Comparison of ENCODE assay signal across 23 cellular contexts in genomic region chr11:19110290-19110689, GRCh38. TPM values are rescaled to one million over a fixed set of nuclear protein-coding genes. Genes with fewer than 3 reads are reported as not detected.
DNase-seq lines count a peak whose midpoint lies in the region; ATAC-seq and TF ChIP-seq lines count a peak whose summit lies in the region.
"Had no signal": no experiment of that assay in that cellular context is flagged by ENCODE, and none has a peak within 500 bp of the region (broad histone marks: within the 10 kb centered on the region; RNA-seq: fewer than 3 reads in every experiment).

No MANE protein-coding gene starts in this region.

- 96 to 98% methylated on average over 2 of the region's 2 CpGs for WGBS in thyroid gland, 2 donors

- peak; percentile 12 for DNase-seq in NCI-H82 (lab: John Stamatoyannopoulos, UW)
- no peak for DNase-seq in NCI-H82 treated with DMSO at 0.1 percent for 48 hours (lab: John Stamatoyannopoulos, UW; ENCODE audit: unreplicated experiment)
- DNase-seq in NCI-H748 (lab: John Stamatoyannopoulos, UW; ENCODE audit: unreplicated experiment): peak; percentile 56
- DNase-seq in left ventricle myocardium superior: peak; percentile 75
- DNase-seq in thyroid gland: peak; percentile 6 to 17
- DNase-seq in glomerular visceral epithelial cell (ENCODE audit: extremely low spot score): no peak
- DNase-seq in brain microvascular endothelial cell: no peak
- DNase-seq: ACHN; activated CD8-positive, alpha-beta T cell treated with anti-CD3 and anti-CD28 coated beads for 36 hours; amniotic stem cell; CD8-positive, alpha-beta memory T cell; naive thymus-derived CD4-positive, alpha-beta T cell; NCI-H446 treated with DMSO at 0.1 percent for 48 hours; stimulated activated CD4-positive, alpha-beta T cell treated with anti-CD3 and anti-CD28 coated beads, Interleukin-1b, Interleukin-23, amount 100 ng/mL, for 48 hours; SW 1271; WERI-Rb-1 had no signal

- H3K27me3 ChIP-seq in thyroid gland: no peaks in the 10 kb centered on the region
- H3K27me3 ChIP-seq in brain microvascular endothelial cell (replicated peaks): no peaks in the 10 kb centered on the region
- H3K27me3 ChIP-seq: hepatocyte had no signal

- TF ChIP-seq CTCF in thyroid gland (IDR thresholded peaks at IDR 0.05) (no peak), brain microvascular endothelial cell (IDR thresholded peaks at IDR 0.05; ENCODE audit: low read depth, low read length, missing control alignments) (no peak)

- ATAC-seq in left ventricle myocardium superior (peak; percentile 95), GM19023 (IDR thresholded peaks at IDR 0.05; ENCODE audit: unreplicated experiment) (no peak)
- ATAC-seq: activated CD8-positive, alpha-beta T cell treated with anti-CD3 and anti-CD28 coated beads for 36 hours; activated T-helper 17 cell treated with anti-CD3 and anti-CD28 coated beads, Interleukin-2, amount 50 U/mL, for 72 hours; left lobe of liver; naive thymus-derived CD4-positive, alpha-beta T cell; Panc1 had no signal

- in situ Hi-C loops in brain microvascular endothelial cell (cut with HindIII; ENCODE audit: low pct_ligation_motif_present, low sequenced_read_pairs): no loop called here

- H3K4me1 ChIP-seq in thyroid gland: no peaks in the 10 kb centered on the region

- intact Hi-C loops in left ventricle myocardium superior (cut with micrococcal nuclease): no loop called here
- intact Hi-C loops in thyroid gland (cut with DNase I): no loop called here

- H3K4me3 ChIP-seq in thyroid gland (replicated peaks in 1 of 3): no peak overlapping the region
- no peak overlapping the region for H3K4me3 ChIP-seq in brain microvascular endothelial cell (ENCODE audit: low read depth, low read length)
- H3K4me3 ChIP-seq: hepatocyte, thoracic aorta had no signal

- H3K9me3 ChIP-seq in thyroid gland: no peaks in the 10 kb centered on the region
- H3K9me3 ChIP-seq: thoracic aorta had no signal

- H3K36me3 ChIP-seq in thyroid gland (no peaks in the 10 kb centered on the region), brain microvascular endothelial cell (replicated peaks) (no peaks in the 10 kb centered on the region)
- H3K36me3 ChIP-seq: thoracic aorta, WERI-Rb-1 had no signal

- H3K27ac ChIP-seq in thyroid gland (no peak overlapping the region), brain microvascular endothelial cell (no peak overlapping the region)
- H3K27ac ChIP-seq: hepatocyte, thoracic aorta, WERI-Rb-1 had no signal

- no peak for TF ChIP-seq POLR2A in thyroid gland (IDR thresholded peaks at IDR 0.05)

RNA-seq across cellular contexts. Expression of gene ZDHHC13, which starts 6.7 kb away (rescaled TPM):
- 5.9 TPM for total RNA-seq in left ventricle myocardium superior
- total RNA-seq in thyroid gland: 10 to 100 TPM; 19.5 to 26.9 (median 24.7) TPM

RNA-seq across cellular contexts. Expression of gene MRGPRX2, which starts 49.8 kb away (rescaled TPM):
- total RNA-seq in left ventricle myocardium superior (not detected), thyroid gland (not detected)
- total RNA-seq: activated CD8-positive, alpha-beta T cell treated with anti-CD3 and anti-CD28 coated beads for 36 hours; CD8-positive, alpha-beta memory T cell; hepatocyte; left lobe of liver; renal cortical epithelial cell had no signal

Comparison
In these comparisons a context has a peak if more than half of its experiments do, and no peak if none do; other contexts are left out.
1. DNase-seq: peak in NCI-H82 (single experiment), NCI-H748 (single experiment), left ventricle myocardium superior (single experiment) and thyroid gland (2 of 2); none in NCI-H82 treated with DMSO at 0.1 percent for 48 hours (single experiment), glomerular visceral epithelial cell (single experiment) and brain microvascular endothelial cell (single experiment).